20 cellular contexts compared by ENCODE assay signal in genomic region chr7:42081672-42082071, GRCh38.
"Had no signal": no experiment of that assay in that cellular context is flagged by ENCODE, and none has a peak within 500 bp of the region (broad histone marks: within the 10 kb centered on the region; RNA-seq: fewer than 3 reads in every experiment).

No MANE protein-coding gene starts in this region.

- H3K4me3 Mint-ChIP-seq: natural killer cell treated with Interleukin-12 subunit alpha and Interleukin-12 subunit beta and Interleukin-15 and Interleukin-18, amount 100 ng/mL, for 72 hours; stimulated activated effector memory CD8-positive, alpha-beta T cell treated with anti-CD3 and anti-CD28 coated beads, Interleukin-12 subunit alpha, Interleukin-12 subunit beta, amount 100 ng/mL, for 72 hours had no signal

- H3K27me3 ChIP-seq: esophagus squamous epithelium, foreskin keratinocyte, hepatocyte, neutrophil, ovary, right atrium auricular region, suprapubic skin, thyroid gland, upper lobe of left lung, vagina had no signal

- DNase-seq: cerebellar nuclear complex; dermis blood vessel endothelial cell; esophagus squamous epithelium; left colon; midbrain; ovary; small intestine; stimulated activated CD4-positive, alpha-beta T cell treated with anti-CD3 and anti-CD28 coated beads, Interleukin-2, amount 100 ng/mL, for 48 hours; stimulated activated CD8-positive, alpha-beta memory T cell treated with anti-CD3 and anti-CD28 coated beads, Interleukin-4, amount 100 ng/mL, for 48 hours; stimulated activated naive CD8-positive, alpha-beta T cell treated with anti-CD3 and anti-CD28 coated beads, Interleukin-15, Interleukin-2, amounts not matched to agents 100 U/mL and 50 U/mL, for 24 hours; upper lobe of left lung had no signal

- H3K36me3 Mint-ChIP-seq: natural killer cell treated with Interleukin-12 subunit alpha and Interleukin-12 subunit beta and Interleukin-15 and Interleukin-18, amount 100 ng/mL, for 72 hours; stimulated activated effector memory CD8-positive, alpha-beta T cell treated with anti-CD3 and anti-CD28 coated beads, Interleukin-12 subunit alpha, Interleukin-12 subunit beta, amount 100 ng/mL, for 72 hours had no signal

- ATAC-seq: left colon; natural killer cell treated with Interleukin-12 subunit alpha and Interleukin-12 subunit beta and Interleukin-15 and Interleukin-18, amount 100 ng/mL, for 72 hours; stimulated activated effector memory CD8-positive, alpha-beta T cell treated with anti-CD3 and anti-CD28 coated beads, Interleukin-12 subunit alpha, Interleukin-12 subunit beta, amount 100 ng/mL, for 72 hours; stimulated activated naive CD8-positive, alpha-beta T cell treated with anti-CD3 and anti-CD28 coated beads, Interleukin-15, Interleukin-2, amounts not matched to agents 100 U/mL and 50 U/mL, for 24 hours had no signal

- H3K36me3 ChIP-seq: esophagus squamous epithelium, neutrophil, ovary, right atrium auricular region, suprapubic skin, thyroid gland, upper lobe of left lung, vagina had no signal

- H3K27ac Mint-ChIP-seq: natural killer cell treated with Interleukin-12 subunit alpha and Interleukin-12 subunit beta and Interleukin-15 and Interleukin-18, amount 100 ng/mL, for 72 hours; stimulated activated effector memory CD8-positive, alpha-beta T cell treated with anti-CD3 and anti-CD28 coated beads, Interleukin-12 subunit alpha, Interleukin-12 subunit beta, amount 100 ng/mL, for 72 hours had no signal

- H3K4me2 ChIP-seq: hepatocyte had no signal

- H3K4me1 ChIP-seq: foreskin keratinocyte, right atrium auricular region had no signal

- H3K4me3 ChIP-seq: esophagus squamous epithelium, hepatocyte, ovary, right atrium auricular region, suprapubic skin, thyroid gland, upper lobe of left lung, vagina had no signal

- H3K4me1 Mint-ChIP-seq: stimulated activated effector memory CD8-positive, alpha-beta T cell treated with anti-CD3 and anti-CD28 coated beads, Interleukin-12 subunit alpha, Interleukin-12 subunit beta, amount 100 ng/mL, for 72 hours had no signal

- H3K9me3 ChIP-seq: esophagus squamous epithelium, neutrophil, ovary, right atrium auricular region, suprapubic skin, thyroid gland, upper lobe of left lung, vagina had no signal

- H2AFZ ChIP-seq: hepatocyte had no signal

- H3K27ac ChIP-seq: esophagus squamous epithelium, foreskin keratinocyte, neutrophil, ovary, right atrium auricular region, suprapubic skin, thyroid gland, upper lobe of left lung, vagina had no signal

- H3K9me3 Mint-ChIP-seq: natural killer cell treated with Interleukin-12 subunit alpha and Interleukin-12 subunit beta and Interleukin-15 and Interleukin-18, amount 100 ng/mL, for 72 hours; stimulated activated effector memory CD8-positive, alpha-beta T cell treated with anti-CD3 and anti-CD28 coated beads, Interleukin-12 subunit alpha, Interleukin-12 subunit beta, amount 100 ng/mL, for 72 hours had no signal
